In genomic region chr3:51393564-51393963, GRCh38 we compare ENCODE assay signal across 14 cellular contexts. TPM values are rescaled to one million over a fixed set of nuclear protein-coding genes. Genes with fewer than 3 reads are reported as not detected.
DNase-seq lines count a peak whose midpoint lies in the region; ATAC-seq, FAIRE-seq and TF ChIP-seq lines count a peak whose summit lies in the region.
"Had no signal": no experiment of that assay in that cellular context is flagged by ENCODE, and none has a peak within 500 bp of the region (broad histone marks: within the 10 kb centered on the region; RNA-seq: fewer than 3 reads in every experiment).

No MANE protein-coding gene starts in this region.

- FAIRE-seq in HepG2 (lab: Jason Lieb, UNC), result no peak

- no peak overlapping the region for H3K4ac ChIP-seq in mesendoderm (ENCODE audit: low read depth, low read length)

- H3K4me2 ChIP-seq in HepG2 (ENCODE audit: low read depth, low read length) (no peak overlapping the region), mesendoderm (ENCODE audit: low read length) (peak overlapping the region; percentile 15)

- H4K20me1 ChIP-seq in HepG2 (ENCODE audit: insufficient read depth, low read length), result peaks cover 20% of the 10 kb centered on the region

- H2AFZ ChIP-seq in HepG2 (ENCODE audit: low read length), result no peak overlapping the region

- peaks cover 50% of the 10 kb centered on the region for H3K4me1 ChIP-seq in HepG2 (ENCODE audit: insufficient read depth, low read length)
- H3K4me1 ChIP-seq in right lobe of liver, result peaks cover 0 to 33% (median 14%) of the 10 kb centered on the region in 4 donors
- peaks cover 11% of the 10 kb centered on the region for H3K4me1 ChIP-seq in mesendoderm (ENCODE audit: control insufficient read depth, low read depth, low read length)
- H3K4me1 ChIP-seq in thyroid gland, result peaks cover 29 to 62% of the 10 kb centered on the region in 2 donors

- TF ChIP-seq POLR2A in HepG2 (IDR thresholded peaks at IDR 0.05; ENCODE audit: insufficient read depth in 1 of 2, low read depth in 2 of 2, low read length in 2 of 2), result no peak
- no peak for TF ChIP-seq POLR2A in right lobe of liver (IDR thresholded peaks at IDR 0.05)
- no peak for TF ChIP-seq POLR2A in thyroid gland (IDR thresholded peaks at IDR 0.05)

- intact Hi-C loops in HepG2 (cut with micrococcal nuclease; ENCODE audit: unreplicated experiment), result no loop called here
- intact Hi-C loops in right lobe of liver (cut with DNase I), result loop anchor here (10.0 kb wide), 2 partner anchors 101 to 111 kb away; partner anchors contain the start of gene DCAF1 (in 1 of the 2)
- intact Hi-C loops in thyroid gland (cut with DNase I), result loop anchor here (5.0 kb wide), 2 partner anchors 104 to 279 kb away; partner anchors contain the start of gene TEX264

- H4K8ac ChIP-seq in mesendoderm (ENCODE audit: low read depth, low read length), result no peak overlapping the region

- H3K27me3 ChIP-seq in HepG2 (ENCODE audit: control insufficient read depth in 1 of 2, insufficient read depth in 2 of 2, low read length in 2 of 2) (no peaks in the 10 kb centered on the region), right lobe of liver (no peaks in the 10 kb centered on the region), mesendoderm (ENCODE audit: insufficient read depth, low read length, poor library complexity) (no peaks in the 10 kb centered on the region), thyroid gland (no peaks in the 10 kb centered on the region)
- H3K27me3 ChIP-seq: adrenal gland, stomach had no signal

- TF ChIP-seq EP300 in HepG2 (IDR thresholded peaks at IDR 0.05; ENCODE audit: low read depth in 2 of 2, low read length in 2 of 2) (no peak), HepG2 (CRISPR knock-in tag; IDR thresholded peaks at IDR 0.05; ENCODE audit: borderline replicate concordance) (no peak)

- peak overlapping the region; percentile 37 for H3K56ac ChIP-seq in mesendoderm (ENCODE audit: low read length)

- no peak overlapping the region for H2BK15ac ChIP-seq in mesendoderm (replicated peaks; ENCODE audit: low read depth)

- H3K9me3 ChIP-seq in HepG2 (ENCODE audit: low read length) (no peaks in the 10 kb centered on the region), right lobe of liver (no peaks in the 10 kb centered on the region), thyroid gland (no peaks in the 10 kb centered on the region)
- H3K9me3 ChIP-seq: adrenal gland, stomach had no signal

- no peak overlapping the region for H3K27ac ChIP-seq in HepG2 (ENCODE audit: extremely low read length, insufficient read depth, low read length)
- no peak overlapping the region for H3K27ac ChIP-seq in right lobe of liver
- H3K27ac ChIP-seq in mesendoderm (ENCODE audit: low read depth, low read length), result no peak overlapping the region
- H3K27ac ChIP-seq in thyroid gland, result no peak overlapping the region
- H3K27ac ChIP-seq: adrenal gland, stomach had no signal

- H3K36me3 Mint-ChIP-seq in activated T-helper 17 cell treated with anti-CD3 and anti-CD28 coated beads, Interleukin-2, amount 50 U/mL, for 72 hours (ENCODE audit: low read depth), result peaks cover 75% of the 10 kb centered on the region
- H3K36me3 Mint-ChIP-seq in type B pancreatic cell (peaks cover 39% of the 10 kb centered on the region), immature natural killer cell (peaks cover 5 to 39% (median 7%) of the 10 kb centered on the region in 3 donors)

- peaks cover 41% of the 10 kb centered on the region for H3K79me2 ChIP-seq in HepG2 (ENCODE audit: insufficient read depth, low read length)
- peaks cover 44% of the 10 kb centered on the region for H3K79me2 ChIP-seq in mesendoderm (ENCODE audit: control insufficient read depth, insufficient read depth, low read length)

- TF ChIP-seq CTCF in HepG2 (CRISPR knock-in tag; IDR thresholded peaks at IDR 0.05), result no peak
- no peak for TF ChIP-seq CTCF in right lobe of liver (IDR thresholded peaks at IDR 0.05)
- no peak for TF ChIP-seq CTCF in type B pancreatic cell (conservative IDR thresholded peaks at IDR 0.05)
- no peak for TF ChIP-seq CTCF in thyroid gland (IDR thresholded peaks at IDR 0.05)

- BruUV-seq in HepG2 (replicated peaks; lab: Mats Ljungman, UMichigan), result no TSS peak

- WGBS in HepG2 (ENCODE audit: low lambda C conversion rate), result 99% methylated on average over 12 of the region's 14 CpGs
- WGBS in right lobe of liver (ENCODE audit: insufficient coverage, low coverage, low lambda C conversion rate, missing lambda C conversion rate), result 98% methylated on average over 7 of the region's 14 CpGs
- no CpG with 5 or more reads among the region's 14 CpGs for WGBS in mesendoderm (ENCODE audit: extremely low coverage, insufficient coverage, low lambda C conversion rate)
- 94 to 97% methylated on average over 13 to 14 of the region's 14 CpGs for WGBS in thyroid gland, 2 donors

- no peaks in the 10 kb centered on the region for H3K9me3 Mint-ChIP-seq in activated T-helper 17 cell treated with anti-CD3 and anti-CD28 coated beads, Interleukin-2, amount 50 U/mL, for 72 hours
- no peaks in the 10 kb centered on the region for H3K9me3 Mint-ChIP-seq in type B pancreatic cell
- H3K9me3 Mint-ChIP-seq in immature natural killer cell, result no peaks in the 10 kb centered on the region
- H3K9me3 Mint-ChIP-seq: T-helper 2 cell treated with Interferon-gamma antibody and Interleukin-4, amounts not matched to agents 5 μg/mL and 100 μg/mL, for 36 hours had no signal

- no peak overlapping the region for H2AK5ac ChIP-seq in mesendoderm (ENCODE audit: low read length)

- H3K9ac ChIP-seq in HepG2 (ENCODE audit: insufficient read depth, low read depth, low read length), result no peak overlapping the region
- H3K9ac ChIP-seq in mesendoderm (ENCODE audit: low read length), result peak overlapping the region; percentile 46

- peak overlapping the region; percentile 74 for H3K27ac Mint-ChIP-seq in activated T-helper 17 cell treated with anti-CD3 and anti-CD28 coated beads, Interleukin-2, amount 50 U/mL, for 72 hours
- H3K27ac Mint-ChIP-seq in type B pancreatic cell (peak overlapping the region; percentile 65), immature natural killer cell (peak overlapping the region in 3 of 6 donors; percentile 60 to 76 (median 65))

- DNase-seq in HepG2 (ENCODE audit: low spot score), result no peak
- DNase-seq in right lobe of liver, result no peak
- no peak for DNase-seq in mesendoderm
- no peak for DNase-seq in type B pancreatic cell (ENCODE audit: extremely low spot score, unreplicated experiment)
- DNase-seq in immature natural killer cell, result no peak
- DNase-seq in thyroid gland, result no peak
- DNase-seq: activated CD4-positive, alpha-beta T cell treated with anti-CD3 and anti-CD28 coated beads, Interleukin-2, amount 50 U/mL, for 1 hour; cortex of kidney; stimulated activated CD4-positive, alpha-beta T cell treated with anti-CD3 and anti-CD28 coated beads, Interleukin-2, amount 100 ng/mL, for 48 hours; stomach had no signal

- H3K36me3 ChIP-seq in HepG2 (replicated peaks in 1 of 2; ENCODE audit: control insufficient read depth in 1 of 2, insufficient read depth in 2 of 2, low read length in 2 of 2) (peaks cover 18 to 50% of the 10 kb centered on the region in 2 experiments), right lobe of liver (peaks cover 0 to 45% (median 19%) of the 10 kb centered on the region in 4 donors), mesendoderm (ENCODE audit: control insufficient read depth, insufficient read depth, low read length) (peaks cover 23% of the 10 kb centered on the region), thyroid gland (peaks cover 46 to 51% of the 10 kb centered on the region in 2 donors)

- ATAC-seq in HepG2 (no peak), right lobe of liver (no peak), HG02588 (IDR thresholded peaks at IDR 0.05; ENCODE audit: unreplicated experiment) (no peak)
- ATAC-seq in activated T-helper 17 cell treated with anti-CD3 and anti-CD28 coated beads, Interleukin-2, amount 50 U/mL, for 72 hours (replicated peaks), result no peak

- no peak overlapping the region for H3K23ac ChIP-seq in mesendoderm (ENCODE audit: low read length)

- peaks cover 26% of the 10 kb centered on the region for H3K4me1 Mint-ChIP-seq in activated T-helper 17 cell treated with anti-CD3 and anti-CD28 coated beads, Interleukin-2, amount 50 U/mL, for 72 hours
- H3K4me1 Mint-ChIP-seq in type B pancreatic cell (ENCODE audit: unreplicated experiment), result peaks cover 27% of the 10 kb centered on the region
- peaks cover 49 to 69% of the 10 kb centered on the region in 2 donors for H3K4me1 Mint-ChIP-seq in immature natural killer cell

- TF ChIP-seq RAD21 in HepG2 (CRISPR knock-in tag; IDR thresholded peaks at IDR 0.05), result no peak

- CTCF ChIA-PET in HepG2 (lab: Yijun Ruan, JAX; ENCODE audit: low intra/inter-chr PET ratio, low total read pairs), result no interaction called here

- H4K5ac ChIP-seq in mesendoderm (ENCODE audit: low read length), result no peak overlapping the region

- POLR2A ChIA-PET in HepG2 (lab: Yijun Ruan, JAX), result interaction anchor here (1.0 to 2.2 kb wide), 2 partner anchors 9 to 106 kb away, joined by 3 to 6 read pairs; partner anchors contain the start of genes DCAF1 and MANF

- no peak overlapping the region for H2BK120ac ChIP-seq in mesendoderm (ENCODE audit: low read depth, low read length)

- H2BK5ac ChIP-seq in mesendoderm (ENCODE audit: low read length), result no peak overlapping the region

- peak overlapping the region in 1 of 3 experiments; percentile 87; a peak in 1 of 6 replicates for H3K4me3 ChIP-seq in HepG2 (replicated peaks in 1 of 3; ENCODE audit: insufficient read depth in 1 of 3, low read depth in 2 of 3, low read length in 3 of 3)
- H3K4me3 ChIP-seq in right lobe of liver, result no peak overlapping the region
- H3K4me3 ChIP-seq in mesendoderm (ENCODE audit: low read length), result no peak overlapping the region
- no peak overlapping the region for H3K4me3 ChIP-seq in thyroid gland (replicated peaks in 1 of 3)
- H3K4me3 ChIP-seq: adrenal gland had no signal

- in situ Hi-C loops in HepG2 (cut with HindIII; ENCODE audit: extremely low pct_ligation_motif_present, low pct_unique_long_range_greater_than_20kb), result no loop called here

- no peak overlapping the region for H3K18ac ChIP-seq in mesendoderm (ENCODE audit: low read length)

- peaks cover 33% of the 10 kb centered on the region for H3K79me1 ChIP-seq in mesendoderm (ENCODE audit: low read length)

- H3K27me3 Mint-ChIP-seq in activated T-helper 17 cell treated with anti-CD3 and anti-CD28 coated beads, Interleukin-2, amount 50 U/mL, for 72 hours, result no peaks in the 10 kb centered on the region
- no peaks in the 10 kb centered on the region for H3K27me3 Mint-ChIP-seq in type B pancreatic cell
- H3K27me3 Mint-ChIP-seq in immature natural killer cell (ENCODE audit: low read depth in 3 of 3), result peaks cover 4 to 7% (median 4%) of the 10 kb centered on the region in 3 donors

- H3K4me3 Mint-ChIP-seq in activated T-helper 17 cell treated with anti-CD3 and anti-CD28 coated beads, Interleukin-2, amount 50 U/mL, for 72 hours, result peak overlapping the region; percentile 65
- H3K4me3 Mint-ChIP-seq in type B pancreatic cell (peak overlapping the region; percentile 77), immature natural killer cell (peak overlapping the region in 2 of 5 donors; percentile 33 to 50)

RNA-seq across cellular contexts. Expression of gene RBM15B, which starts 2.5 kb away (rescaled TPM):
- 19.3 and 19.6 TPM in 2 replicates for total RNA-seq in HepG2 (2016; rRNA removed; fragmentation: Illumina TruSeq; extraction: Trizol)
- 4.0 and 4.1 TPM in 2 replicates for total RNA-seq in HepG2 (2016; cell fraction: cytosol; rRNA removed; fragmentation: Illumina TruSeq; extraction: Trizol; ENCODE audit: low read depth)
- 15.8 and 19.9 TPM in 2 replicates for total RNA-seq in HepG2 (2016; cell fraction: insoluble cytoplasmic fraction; rRNA removed; fragmentation: Illumina TruSeq; extraction: Trizol)
- 21.6 and 22.6 TPM in 2 replicates for total RNA-seq in HepG2 (2016; cell fraction: membrane; rRNA removed; fragmentation: Illumina TruSeq; extraction: Trizol)
- 15.0 and 17.5 TPM in 2 replicates for total RNA-seq in HepG2 (2016; cell fraction: nucleus; rRNA removed; fragmentation: Illumina TruSeq; extraction: Trizol)
- polyA plus RNA-seq in HepG2 (2011; rRNA removed), result 8.2 and 8.5 TPM in 2 replicates
- polyA plus RNA-seq in HepG2 (2011; cell fraction: cytosol; rRNA removed), result 8.8 and 9.8 TPM in 2 replicates
- 10.4 and 11.9 TPM in 2 replicates for polyA plus RNA-seq in HepG2 (2011; cell fraction: nucleus; rRNA removed)
- polyA plus RNA-seq in HepG2 (2012), result 9.6 and 10.5 TPM in 2 replicates
- 3.9 and 4.1 TPM in 2 replicates for polyA plus RNA-seq in HepG2 (2016; cell fraction: cytosol; fragmentation: Illumina TruSeq; extraction: Trizol; ENCODE audit: low read depth)
- polyA plus RNA-seq in HepG2 (2016; cell fraction: insoluble cytoplasmic fraction; fragmentation: Illumina TruSeq; extraction: Trizol; ENCODE audit: low read depth), result 20.7 and 23.7 TPM in 2 replicates
- 17.3 and 19.5 TPM in 2 replicates for polyA plus RNA-seq in HepG2 (2016; cell fraction: membrane; fragmentation: Illumina TruSeq; extraction: Trizol; ENCODE audit: low read depth)
- polyA plus RNA-seq in HepG2 (2016; cell fraction: nucleus; fragmentation: Illumina TruSeq; extraction: Trizol; ENCODE audit: insufficient read depth, low read depth), result 21.7 and 22.1 TPM in 2 replicates
- 23.7 and 28.7 TPM in 2 replicates for polyA minus RNA-seq in HepG2 (2011; rRNA and poly(A)+ RNA removed; ENCODE audit: low replicate concordance)
- polyA minus RNA-seq in HepG2 (2011; cell fraction: cytosol; rRNA and poly(A)+ RNA removed), result 9.1 and 9.2 TPM in 2 replicates
- 30.8 and 31.5 TPM in 2 replicates for polyA minus RNA-seq in HepG2 (2011; cell fraction: nucleus; rRNA and poly(A)+ RNA removed)
- 10 to 100 TPM in 2 of 6 experiments, 1 to 10 TPM in 4; 7.1 to 14.1 (median 9.4) TPM for total RNA-seq in right lobe of liver
- 10 to 100 TPM; 14.6 to 29.8 TPM for total RNA-seq in activated T-helper 17 cell treated with anti-CD3 and anti-CD28 coated beads, Interleukin-2, amount 50 U/mL, for 72 hours
- polyA plus RNA-seq in mesendoderm (2013, experiment 1 of 2), result 39.4 TPM
- 38.7 TPM for polyA plus RNA-seq in mesendoderm (2013, experiment 2 of 2)
- total RNA-seq in type B pancreatic cell (ENCODE audit: low replicate concordance), result 54.3 and 66.4 TPM in 2 replicates
- polyA plus RNA-seq in immature natural killer cell, result 10 to 100 TPM; 10.3 to 12.1 (median 11.3) TPM
- total RNA-seq in thyroid gland, result 10 to 100 TPM; 29.4 to 50.0 (median 38.9) TPM

RNA-seq across cellular contexts. Expression of gene MANF, which starts 8.5 kb away (rescaled TPM):
- total RNA-seq in HepG2 (2016; rRNA removed; fragmentation: Illumina TruSeq; extraction: Trizol) (111 and 269 TPM in 2 replicates), right lobe of liver (100 to 1,000 TPM in 2 of 6 experiments, 10 to 100 TPM in 4; 60.9 to 128 (median 81.8) TPM), type B pancreatic cell (ENCODE audit: low replicate concordance) (139 and 187 TPM in 2 replicates), thyroid gland (100 to 1,000 TPM in 2 of 4 donors, 10 to 100 TPM in 2; 79.7 to 312 (median 189) TPM)
- 69.4 and 76.3 TPM in 2 replicates for total RNA-seq in HepG2 (2016; cell fraction: cytosol; rRNA removed; fragmentation: Illumina TruSeq; extraction: Trizol; ENCODE audit: low read depth)
- 107 and 262 TPM in 2 replicates for total RNA-seq in HepG2 (2016; cell fraction: insoluble cytoplasmic fraction; rRNA removed; fragmentation: Illumina TruSeq; extraction: Trizol)
- total RNA-seq in HepG2 (2016; cell fraction: membrane; rRNA removed; fragmentation: Illumina TruSeq; extraction: Trizol), result 72.9 and 73.6 TPM in 2 replicates
- total RNA-seq in HepG2 (2016; cell fraction: nucleus; rRNA removed; fragmentation: Illumina TruSeq; extraction: Trizol), result 161 and 173 TPM in 2 replicates
- polyA plus RNA-seq in HepG2 (2011; rRNA removed) (47.6 and 55.4 TPM in 2 replicates), immature natural killer cell (100 to 1,000 TPM in 1 of 3 donors, 10 to 100 TPM in 2; 58.7 to 109 (median 82.4) TPM)
- 45.7 and 62.4 TPM in 2 replicates for polyA plus RNA-seq in HepG2 (2011; cell fraction: cytosol; rRNA removed)
- polyA plus RNA-seq in HepG2 (2011; cell fraction: nucleus; rRNA removed), result 15.5 and 21.5 TPM in 2 replicates
- polyA plus RNA-seq in HepG2 (2012), result 75.8 and 112 TPM in 2 replicates
- polyA plus RNA-seq in HepG2 (2016; cell fraction: cytosol; fragmentation: Illumina TruSeq; extraction: Trizol; ENCODE audit: low read depth), result 49.9 and 54.5 TPM in 2 replicates
- polyA plus RNA-seq in HepG2 (2016; cell fraction: insoluble cytoplasmic fraction; fragmentation: Illumina TruSeq; extraction: Trizol; ENCODE audit: low read depth), result 114 and 115 TPM in 2 replicates
- 56.5 and 56.9 TPM in 2 replicates for polyA plus RNA-seq in HepG2 (2016; cell fraction: membrane; fragmentation: Illumina TruSeq; extraction: Trizol; ENCODE audit: low read depth)
- polyA plus RNA-seq in HepG2 (2016; cell fraction: nucleus; fragmentation: Illumina TruSeq; extraction: Trizol; ENCODE audit: insufficient read depth, low read depth), result 280 and 295 TPM in 2 replicates
- 5.1 and 7.1 TPM in 2 replicates for polyA minus RNA-seq in HepG2 (2011; rRNA and poly(A)+ RNA removed; ENCODE audit: low replicate concordance)
- 15.4 and 17.7 TPM in 2 replicates for polyA minus RNA-seq in HepG2 (2011; cell fraction: cytosol; rRNA and poly(A)+ RNA removed)
- 16.2 and 19.4 TPM in 2 replicates for polyA minus RNA-seq in HepG2 (2011; cell fraction: nucleus; rRNA and poly(A)+ RNA removed)
- 100 to 1,000 TPM in 1 of 2 donors, 10 to 100 TPM in 1; 76.4 to 157 TPM for total RNA-seq in activated T-helper 17 cell treated with anti-CD3 and anti-CD28 coated beads, Interleukin-2, amount 50 U/mL, for 72 hours
- 202 TPM for polyA plus RNA-seq in mesendoderm (2013, experiment 1 of 2)
- 199 TPM for polyA plus RNA-seq in mesendoderm (2013, experiment 2 of 2)
